ENCODE assay signal across 8 cellular contexts in genomic region chr6:35343092-35343834, GRCh38. TPM values are rescaled to one million over a fixed set of nuclear protein-coding genes. Genes with fewer than 3 reads are reported as not detected.
DNase-seq lines count a peak whose midpoint lies in the region; ATAC-seq and TF ChIP-seq lines count a peak whose summit lies in the region.

No MANE protein-coding gene starts in this region.

- WGBS in body of pancreas, 2 donors: 14 to 19% methylated on average over 13 of the region's 13 CpGs

- H3K4me1 Mint-ChIP-seq in CD4-positive, CD25-positive, alpha-beta regulatory T cell: peaks cover 4 to 58% (median 40%) of the 10 kb centered on the region in 4 donors

- peak overlapping the region; percentile 92 to 94 (median 93) for H3K27ac Mint-ChIP-seq in CD4-positive, CD25-positive, alpha-beta regulatory T cell

- H3K27me3 Mint-ChIP-seq in CD4-positive, CD25-positive, alpha-beta regulatory T cell: no peaks in the 10 kb centered on the region

- H3K36me3 Mint-ChIP-seq in CD4-positive, CD25-positive, alpha-beta regulatory T cell: peaks cover 20% of the 10 kb centered on the region

- peak overlapping the region; percentile 92 to 98 (median 97) for H3K4me3 Mint-ChIP-seq in CD4-positive, CD25-positive, alpha-beta regulatory T cell

- ATAC-seq in CD4-positive, CD25-positive, alpha-beta regulatory T cell (ENCODE audit: low read depth in 2 of 2): no peak
- ATAC-seq in body of pancreas (no peak), left colon (peak; percentile 23)

- TF ChIP-seq POLR2A in body of pancreas (IDR thresholded peaks at IDR 0.05): peak in 1 of 3 donors; percentile 9

- no peaks in the 10 kb centered on the region for H3K27me3 ChIP-seq in CD4-positive, CD25-positive, alpha-beta regulatory T cell (ENCODE audit: control insufficient read depth, insufficient read depth, low read length)
- H3K27me3 ChIP-seq in body of pancreas (no peaks in the 10 kb centered on the region), stomach smooth muscle (ENCODE audit: control insufficient read depth in 1 of 2, insufficient read depth in 2 of 2, low read length in 2 of 2) (peaks cover 0 to 2% of the 10 kb centered on the region in 2 donors)

- H3K9me3 ChIP-seq in CD4-positive, CD25-positive, alpha-beta regulatory T cell (ENCODE audit: control insufficient read depth in 2 of 2, low read length in 2 of 2): no peaks in the 10 kb centered on the region
- H3K9me3 ChIP-seq in body of pancreas (no peaks in the 10 kb centered on the region), stomach smooth muscle (ENCODE audit: control insufficient read depth in 2 of 2, low read length in 2 of 2) (no peaks in the 10 kb centered on the region)

- peaks cover 57% of the 10 kb centered on the region for H3K4me1 ChIP-seq in CD4-positive, CD25-positive, alpha-beta regulatory T cell (ENCODE audit: control insufficient read depth, insufficient read depth, low read length, poor library complexity, severe bottlenecking)
- peaks cover 27% of the 10 kb centered on the region for H3K4me1 ChIP-seq in body of pancreas
- H3K4me1 ChIP-seq in stomach smooth muscle (ENCODE audit: control insufficient read depth, insufficient read depth, low read length): peaks cover 17% of the 10 kb centered on the region

- no peak for TF ChIP-seq CTCF in body of pancreas (IDR thresholded peaks at IDR 0.05)

- peak overlapping the region; percentile 88 for H3K4me3 ChIP-seq in CD4-positive, CD25-positive, alpha-beta regulatory T cell (ENCODE audit: low read depth, low read length)
- H3K4me3 ChIP-seq in body of pancreas: peak overlapping the region; percentile 67 to 95
- peak overlapping the region; percentile 88 to 98 for H3K4me3 ChIP-seq in stomach smooth muscle (ENCODE audit: low read length in 2 of 2)

- intact Hi-C loops in body of pancreas (cut with DNase I): no loop called here
- intact Hi-C loops in left colon (cut with DNase I, micrococcal nuclease): loop anchor here in 1 of 2 donors (10.0 kb wide), 1 partner anchor 92 kb away; no protein-coding TSS in a partner anchor

- peak overlapping the region; percentile 89 for H3K27ac ChIP-seq in CD4-positive, CD25-positive, alpha-beta regulatory T cell (ENCODE audit: insufficient read depth, low read length, poor library complexity, severe bottlenecking)
- H3K27ac ChIP-seq in body of pancreas (peak overlapping the region in 3 of 4 donors; percentile 82 to 90 (median 88)), stomach smooth muscle (ENCODE audit: low read length) (peak overlapping the region; percentile 69)

- peaks cover 10% of the 10 kb centered on the region for H3K36me3 ChIP-seq in CD4-positive, CD25-positive, alpha-beta regulatory T cell (ENCODE audit: control insufficient read depth, insufficient read depth, low read length)
- H3K36me3 ChIP-seq in body of pancreas (replicated peaks in 1 of 2; ENCODE audit: insufficient read depth in 1 of 2, low read depth in 2 of 2) (no peaks in the 10 kb centered on the region), stomach smooth muscle (ENCODE audit: control insufficient read depth in 2 of 2, insufficient read depth in 2 of 2, low read length in 2 of 2) (peaks cover 8 to 11% of the 10 kb centered on the region in 2 donors)

- H3K9ac ChIP-seq in stomach smooth muscle (ENCODE audit: low read length in 2 of 2): peak overlapping the region; percentile 94 to 98

- no peaks in the 10 kb centered on the region for H3K9me3 Mint-ChIP-seq in CD4-positive, CD25-positive, alpha-beta regulatory T cell

- peak in 2 of 3 donors; percentile 21 to 30 for DNase-seq in CD4-positive, CD25-positive, alpha-beta regulatory T cell
- DNase-seq in NAMALWA (ENCODE audit: low spot score) (peak; percentile 51), body of pancreas (peak; percentile 23 to 59 (median 31)), left colon (peak; percentile 41 to 58), NCI-H187 (lab: John Stamatoyannopoulos, UW) (no peak), NCI-H1105 (lab: John Stamatoyannopoulos, UW) (no peak), NCI-H526 treated with DMSO at 0.1 percent for 48 hours (lab: John Stamatoyannopoulos, UW) (no peak)

RNA-seq across cellular contexts. Expression of gene PPARD, which starts 0.9 kb away (rescaled TPM):
- 37.3 TPM for total RNA-seq in CD4-positive, CD25-positive, alpha-beta regulatory T cell
- 1 to 10 TPM; 3.8 to 6.6 (median 5.1) TPM for polyA plus RNA-seq in CD4-positive, CD25-positive, alpha-beta regulatory T cell
- total RNA-seq in body of pancreas: 10 to 100 TPM in 1 of 2 donors, 1 to 10 TPM in 1; 6.0 to 11.2 TPM
- total RNA-seq in left colon: 10 to 100 TPM; 36.0 to 68.0 TPM

RNA-seq across cellular contexts. Expression of gene DEF6, which starts 45.6 kb away (rescaled TPM):
- total RNA-seq in CD4-positive, CD25-positive, alpha-beta regulatory T cell: 247 TPM
- 100 to 1,000 TPM; 134 to 142 (median 139) TPM for polyA plus RNA-seq in CD4-positive, CD25-positive, alpha-beta regulatory T cell
- total RNA-seq in body of pancreas (10 to 100 TPM; 10.2 to 23.3 TPM), left colon (10 to 100 TPM; 10.3 to 10.5 TPM)

Comparison
In these comparisons a context has a peak if more than half of its experiments do, and no peak if none do; other contexts are left out.
1. DNase-seq: peak in CD4-positive, CD25-positive, alpha-beta regulatory T cell (2 of 3), NAMALWA (single experiment), body of pancreas (4 of 4) and left colon (2 of 2); none in NCI-H187 (0 of 2), NCI-H1105 (single experiment) and NCI-H526 treated with DMSO at 0.1 percent for 48 hours (single experiment).
2. RNA of gene DEF6, which starts 45.6 kb away (total RNA-seq): 247 TPM in CD4-positive, CD25-positive, alpha-beta regulatory T cell (single experiment); 10.2 to 23.3 TPM in body of pancreas and 10.3 to 10.5 TPM in left colon; every median in the first group is over 10 times any median in the second.
3. Peak in every context shown above with its lines, with median percentiles within 50 percentile points of each other: H3K27ac ChIP-seq and H3K4me3 ChIP-seq.